In genomic region chr17:47896672-47897490, GRCh38 we compare ENCODE assay signal across 8 cellular contexts. TPM values are rescaled to one million over a fixed set of nuclear protein-coding genes. Genes with fewer than 3 reads are reported as not detected.
DNase-seq lines count a peak whose midpoint lies in the region; ATAC-seq, FAIRE-seq and TF ChIP-seq lines count a peak whose summit lies in the region.

No MANE protein-coding gene starts in this region.

- no peaks in the 10 kb centered on the region for H3K9me2 ChIP-seq in DOHH2 (replicated peaks; ENCODE audit: control insufficient read depth, low read length)

- peak overlapping the region; percentile 79 for H3K4me2 ChIP-seq in DOHH2 (ENCODE audit: low read length)

- H3K4me1 ChIP-seq in DOHH2 (ENCODE audit: control insufficient read depth, low read length) (peaks cover 31% of the 10 kb centered on the region), muscle layer of colon (ENCODE audit: insufficient read depth, low read length) (peaks cover 36% of the 10 kb centered on the region)

- H3K36me3 ChIP-seq in DOHH2 (ENCODE audit: control insufficient read depth, low read length) (peaks cover 42% of the 10 kb centered on the region), muscle layer of colon (ENCODE audit: insufficient read depth, low read length) (peaks cover 6% of the 10 kb centered on the region)

- H3F3A ChIP-seq in DOHH2 (ENCODE audit: control insufficient read depth, insufficient read depth), result peaks cover 6% of the 10 kb centered on the region; the same call in 1 of the 2 replicates

- peak overlapping the region; percentile 98 for H3K9ac ChIP-seq in muscle layer of colon (ENCODE audit: low read length)

- H3K79me2 ChIP-seq in DOHH2 (ENCODE audit: control insufficient read depth, low read length), result peaks cover 63% of the 10 kb centered on the region

- TF ChIP-seq CTCF in DOHH2 (IDR thresholded peaks at IDR 0.05; ENCODE audit: low read depth, low read length, poor library complexity, severe bottlenecking) (no peak), choroid plexus epithelial cell (conservative IDR thresholded peaks at IDR 0.05; ENCODE audit: low read depth, low read length) (no peak), D721Med (IDR thresholded peaks at IDR 0.05; ENCODE audit: insufficient read depth, missing control alignments) (no peak)

- DNase-seq in M059J (ENCODE audit: low read depth), result peak; percentile 18
- DNase-seq in choroid plexus epithelial cell (ENCODE audit: low read depth), result peak; percentile 38
- no peak for DNase-seq in D721Med (ENCODE audit: insufficient read length, low spot score)
- DNase-seq in Ammon's horn (ENCODE audit: low spot score), result no peak
- DNase-seq in NCI-H128 (lab: John Stamatoyannopoulos, UW; ENCODE audit: unreplicated experiment), result no peak

- no peak for ATAC-seq in HG02938 (IDR thresholded peaks at IDR 0.05; ENCODE audit: unreplicated experiment)

- no peaks in the 10 kb centered on the region for H3K27me3 ChIP-seq in DOHH2 (ENCODE audit: control insufficient read depth, low read length)
- H3K27me3 ChIP-seq in muscle layer of colon (ENCODE audit: control insufficient read depth in 1 of 2, insufficient read depth in 2 of 2, low read length in 2 of 2), result no peaks in the 10 kb centered on the region

- H4K20me1 ChIP-seq in DOHH2 (ENCODE audit: control insufficient read depth, insufficient read depth, low read depth, low read length), result no peaks in the 10 kb centered on the region

- peak overlapping the region; percentile 83 for H3K4me3 ChIP-seq in DOHH2 (ENCODE audit: low read length)
- peak overlapping the region; percentile 94 for H3K4me3 ChIP-seq in choroid plexus epithelial cell (ENCODE audit: low read depth, low read length)
- H3K4me3 ChIP-seq in muscle layer of colon (ENCODE audit: low read depth in 1 of 2, low read length in 2 of 2), result peak overlapping the region; percentile 88 to 96

- no peak for FAIRE-seq in D721Med (lab: Jason Lieb, UNC)

- H3K9me3 ChIP-seq in DOHH2 (ENCODE audit: control insufficient read depth, insufficient read depth, low read length) (no peaks in the 10 kb centered on the region), muscle layer of colon (ENCODE audit: low read length) (no peaks in the 10 kb centered on the region)

- H3K27ac ChIP-seq in DOHH2 (ENCODE audit: low read depth, low read length) (peak overlapping the region; percentile 65), muscle layer of colon (ENCODE audit: low read depth, low read length) (peak overlapping the region; percentile 91)

RNA-seq across cellular contexts. Expression of gene SP2, which starts 0.8 kb away (rescaled TPM):
- total RNA-seq in M059J (2014; rRNA removed; shearing (Covaris generic)), result 1.6 and 3.8 TPM in 2 replicates

RNA-seq across cellular contexts. Expression of gene PNPO, which starts 44.5 kb away (rescaled TPM):
- 40.1 and 54.2 TPM in 2 replicates for total RNA-seq in M059J (2014; rRNA removed; shearing (Covaris generic))

RNA-seq across cellular contexts. Expression of gene SP6, which starts 45.9 kb away (rescaled TPM):
- 0.79 and 1.5 TPM in 2 replicates for total RNA-seq in M059J (2014; rRNA removed; shearing (Covaris generic))

RNA-seq across cellular contexts. Expression of gene SCRN2, which starts 55.8 kb away (rescaled TPM):
- 19.3 and 24.0 TPM in 2 replicates for total RNA-seq in M059J (2014; rRNA removed; shearing (Covaris generic))

Comparison
In these comparisons a context has a peak if more than half of its experiments do, and no peak if none do; other contexts are left out.
1. DNase-seq: peak in M059J (single experiment) and choroid plexus epithelial cell (single experiment); none in D721Med (single experiment), Ammon's horn (single experiment) and NCI-H128 (single experiment).
2. Peak in every context shown above with its lines, with median percentiles within 50 percentile points of each other: H3K4me3 ChIP-seq.